In the genomic region with DNA sequence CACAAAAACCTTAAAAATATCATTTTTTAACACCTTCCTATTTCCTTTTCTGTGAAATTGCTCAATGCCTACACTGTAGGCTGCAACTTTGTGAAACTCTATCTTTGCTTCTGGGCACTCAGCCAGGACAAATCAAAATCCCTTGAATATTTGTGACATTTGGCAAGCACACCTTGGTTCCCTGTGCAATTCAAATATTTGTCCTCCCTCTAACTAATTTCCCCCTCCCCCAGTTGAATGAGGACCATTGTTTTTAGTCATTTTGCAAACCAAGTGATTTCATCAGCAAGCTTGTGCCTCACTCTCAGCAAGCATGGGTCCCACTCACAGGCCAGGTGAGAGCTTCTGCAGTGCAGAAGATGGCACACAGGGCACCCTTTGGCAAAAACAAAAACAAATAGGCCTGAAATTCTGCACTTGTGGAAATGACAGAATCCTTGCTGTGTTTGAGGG, we compare ENCODE assay signal across 1 cellular context.
TF ChIP-seq lines count a peak whose summit lies in the region.

No MANE protein-coding gene starts in this region.

TF ChIP-seq in HepG2, 621 proteins besides CTCF, POLR2A, EP300 and RAD21 (continued from another document and continues in another):
- TF ChIP-seq, protein P1, sequence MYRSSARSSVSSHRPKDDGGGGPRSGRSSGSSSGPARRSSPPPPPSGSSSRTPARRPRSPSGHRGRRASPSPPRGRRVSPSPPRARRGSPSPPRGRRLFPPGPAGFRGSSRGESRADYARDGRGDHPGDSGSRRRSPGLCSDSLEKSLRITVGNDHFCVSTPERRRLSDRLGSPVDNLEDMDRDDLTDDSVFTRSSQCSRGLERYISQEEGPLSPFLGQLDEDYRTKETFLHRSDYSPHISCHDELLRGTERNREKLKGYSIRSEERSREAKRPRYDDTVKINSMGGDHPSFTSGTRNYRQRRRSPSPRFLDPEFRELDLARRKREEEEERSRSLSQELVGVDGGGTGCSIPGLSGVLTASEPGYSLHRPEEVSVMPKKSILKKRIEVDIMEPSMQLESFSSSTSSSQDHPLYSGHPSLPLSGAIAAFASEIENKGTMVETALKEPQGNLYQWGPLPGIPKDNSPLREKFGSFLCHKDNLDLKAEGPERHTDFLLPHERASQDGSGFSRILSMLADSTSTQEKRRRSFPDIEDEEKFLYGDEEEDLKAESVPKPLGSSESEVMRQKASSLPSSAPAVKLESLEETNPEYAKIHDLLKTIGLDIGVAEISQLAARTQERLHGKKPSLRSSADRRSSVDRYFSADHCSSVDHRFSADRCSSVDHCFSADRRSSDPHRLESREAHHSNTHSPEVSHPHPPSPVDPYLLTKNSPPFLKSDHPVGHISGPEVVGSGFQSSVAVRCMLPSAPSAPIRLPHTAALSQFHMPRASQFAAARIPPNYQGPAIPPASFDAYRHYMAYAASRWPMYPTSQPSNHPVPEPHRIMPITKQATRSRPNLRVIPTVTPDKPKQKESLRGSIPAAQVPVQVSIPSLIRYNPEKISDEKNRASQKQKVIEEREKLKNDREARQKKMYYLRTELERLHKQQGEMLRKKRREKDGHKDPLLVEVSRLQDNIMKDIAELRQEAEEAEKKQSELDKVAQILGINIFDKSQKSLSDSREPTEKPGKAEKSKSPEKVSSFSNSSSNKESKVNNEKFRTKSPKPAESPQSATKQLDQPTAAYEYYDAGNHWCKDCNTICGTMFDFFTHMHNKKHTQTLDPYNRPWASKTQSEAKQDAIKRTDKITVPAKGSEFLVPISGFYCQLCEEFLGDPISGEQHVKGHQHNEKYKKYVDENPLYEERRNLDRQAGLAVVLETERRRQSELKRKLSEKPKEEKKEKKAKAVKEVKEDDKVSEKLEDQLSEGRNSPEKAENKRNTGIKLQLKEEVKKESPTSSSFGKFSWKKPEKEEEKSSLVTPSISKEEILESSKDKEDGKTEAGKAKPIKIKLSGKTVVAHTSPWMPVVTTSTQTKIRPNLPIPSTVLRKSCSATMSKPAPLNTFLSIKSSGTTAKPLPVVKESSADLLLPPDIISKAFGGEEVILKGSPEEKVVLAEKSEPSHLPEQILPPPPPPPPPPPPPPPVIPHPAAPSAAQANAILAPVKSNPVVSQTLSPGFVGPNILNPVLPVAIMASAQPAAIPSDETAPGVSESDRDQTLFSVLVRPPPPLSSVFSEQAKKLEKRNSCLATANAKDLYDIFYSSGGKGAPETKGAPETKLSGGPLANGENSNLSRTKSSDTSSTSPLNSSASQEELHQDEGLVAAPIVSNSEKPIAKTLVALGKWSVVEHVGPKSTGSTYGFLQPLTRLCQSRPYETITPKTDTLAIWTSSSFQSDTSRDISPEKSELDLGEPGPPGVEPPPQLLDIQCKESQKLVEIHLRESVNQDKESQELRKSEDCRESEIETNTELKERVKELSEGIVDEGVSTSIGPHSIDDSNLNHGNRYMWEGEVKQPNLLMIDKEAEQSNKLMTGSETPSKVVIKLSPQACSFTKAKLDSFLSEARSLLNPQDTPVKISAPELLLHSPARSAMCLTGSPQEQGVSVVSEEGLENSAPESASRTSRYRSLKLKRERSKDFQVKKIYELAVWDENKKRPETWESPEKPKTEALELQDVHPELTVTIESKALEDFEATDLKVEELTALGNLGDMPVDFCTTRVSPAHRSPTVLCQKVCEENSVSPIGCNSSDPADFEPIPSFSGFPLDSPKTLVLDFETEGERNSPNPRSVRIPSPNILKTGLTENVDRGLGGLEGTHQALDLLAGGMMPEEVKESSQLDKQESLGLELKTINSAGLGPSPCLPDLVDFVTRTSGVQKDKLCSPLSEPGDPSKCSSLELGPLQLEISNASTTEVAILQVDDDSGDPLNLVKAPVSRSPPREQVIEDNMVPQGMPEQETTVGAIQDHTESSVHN (CRISPR knock-in tag; IDR thresholded peaks at IDR 0.05): no peak
- TF ChIP-seq, protein P2, sequence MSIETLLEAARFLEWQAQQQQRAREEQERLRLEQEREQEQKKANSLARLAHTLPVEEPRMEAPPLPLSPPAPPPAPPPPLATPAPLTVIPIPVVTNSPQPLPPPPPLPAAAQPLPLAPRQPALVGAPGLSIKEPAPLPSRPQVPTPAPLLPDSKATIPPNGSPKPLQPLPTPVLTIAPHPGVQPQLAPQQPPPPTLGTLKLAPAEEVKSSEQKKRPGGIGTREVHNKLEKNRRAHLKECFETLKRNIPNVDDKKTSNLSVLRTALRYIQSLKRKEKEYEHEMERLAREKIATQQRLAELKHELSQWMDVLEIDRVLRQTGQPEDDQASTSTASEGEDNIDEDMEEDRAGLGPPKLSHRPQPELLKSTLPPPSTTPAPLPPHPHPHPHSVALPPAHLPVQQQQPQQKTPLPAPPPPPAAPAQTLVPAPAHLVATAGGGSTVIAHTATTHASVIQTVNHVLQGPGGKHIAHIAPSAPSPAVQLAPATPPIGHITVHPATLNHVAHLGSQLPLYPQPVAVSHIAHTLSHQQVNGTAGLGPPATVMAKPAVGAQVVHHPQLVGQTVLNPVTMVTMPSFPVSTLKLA (IDR thresholded peaks at IDR 0.05): peak; percentile 21; the same call in 1 of the 2 replicates
- no peak for TF ChIP-seq SP140L (CRISPR knock-in tag; IDR thresholded peaks at IDR 0.05; ENCODE audit: borderline replicate concordance)
- peak; percentile 59; the same call in 1 of the 2 replicates for TF ChIP-seq FOXC1 (CRISPR knock-in tag; IDR thresholded peaks at IDR 0.05; ENCODE audit: borderline replicate concordance)
- TF ChIP-seq, protein P3, sequence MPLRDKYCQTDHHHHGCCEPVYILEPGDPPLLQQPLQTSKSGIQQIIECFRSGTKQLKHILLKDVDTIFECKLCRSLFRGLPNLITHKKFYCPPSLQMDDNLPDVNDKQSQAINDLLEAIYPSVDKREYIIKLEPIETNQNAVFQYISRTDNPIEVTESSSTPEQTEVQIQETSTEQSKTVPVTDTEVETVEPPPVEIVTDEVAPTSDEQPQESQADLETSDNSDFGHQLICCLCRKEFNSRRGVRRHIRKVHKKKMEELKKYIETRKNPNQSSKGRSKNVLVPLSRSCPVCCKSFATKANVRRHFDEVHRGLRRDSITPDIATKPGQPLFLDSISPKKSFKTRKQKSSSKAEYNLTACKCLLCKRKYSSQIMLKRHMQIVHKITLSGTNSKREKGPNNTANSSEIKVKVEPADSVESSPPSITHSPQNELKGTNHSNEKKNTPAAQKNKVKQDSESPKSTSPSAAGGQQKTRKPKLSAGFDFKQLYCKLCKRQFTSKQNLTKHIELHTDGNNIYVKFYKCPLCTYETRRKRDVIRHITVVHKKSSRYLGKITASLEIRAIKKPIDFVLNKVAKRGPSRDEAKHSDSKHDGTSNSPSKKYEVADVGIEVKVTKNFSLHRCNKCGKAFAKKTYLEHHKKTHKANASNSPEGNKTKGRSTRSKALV (CRISPR knock-in tag; IDR thresholded peaks at IDR 0.05): peak; percentile 84; the same call in 1 of the 2 replicates
- TF ChIP-seq CEBPB (IDR thresholded peaks at IDR 0.05; ENCODE audit: borderline replicate concordance, low read depth, low read length): peak; percentile 97
- TF ChIP-seq ZNF747 (CRISPR knock-in tag; IDR thresholded peaks at IDR 0.05; ENCODE audit: borderline replicate concordance): peak; percentile 75; the same call in 1 of the 2 replicates
- TF ChIP-seq, protein P4, sequence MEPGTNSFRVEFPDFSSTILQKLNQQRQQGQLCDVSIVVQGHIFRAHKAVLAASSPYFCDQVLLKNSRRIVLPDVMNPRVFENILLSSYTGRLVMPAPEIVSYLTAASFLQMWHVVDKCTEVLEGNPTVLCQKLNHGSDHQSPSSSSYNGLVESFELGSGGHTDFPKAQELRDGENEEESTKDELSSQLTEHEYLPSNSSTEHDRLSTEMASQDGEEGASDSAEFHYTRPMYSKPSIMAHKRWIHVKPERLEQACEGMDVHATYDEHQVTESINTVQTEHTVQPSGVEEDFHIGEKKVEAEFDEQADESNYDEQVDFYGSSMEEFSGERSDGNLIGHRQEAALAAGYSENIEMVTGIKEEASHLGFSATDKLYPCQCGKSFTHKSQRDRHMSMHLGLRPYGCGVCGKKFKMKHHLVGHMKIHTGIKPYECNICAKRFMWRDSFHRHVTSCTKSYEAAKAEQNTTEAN (CRISPR knock-in tag; conservative IDR thresholded peaks at IDR 0.05): peak; percentile 93
- TF ChIP-seq, protein P5, sequence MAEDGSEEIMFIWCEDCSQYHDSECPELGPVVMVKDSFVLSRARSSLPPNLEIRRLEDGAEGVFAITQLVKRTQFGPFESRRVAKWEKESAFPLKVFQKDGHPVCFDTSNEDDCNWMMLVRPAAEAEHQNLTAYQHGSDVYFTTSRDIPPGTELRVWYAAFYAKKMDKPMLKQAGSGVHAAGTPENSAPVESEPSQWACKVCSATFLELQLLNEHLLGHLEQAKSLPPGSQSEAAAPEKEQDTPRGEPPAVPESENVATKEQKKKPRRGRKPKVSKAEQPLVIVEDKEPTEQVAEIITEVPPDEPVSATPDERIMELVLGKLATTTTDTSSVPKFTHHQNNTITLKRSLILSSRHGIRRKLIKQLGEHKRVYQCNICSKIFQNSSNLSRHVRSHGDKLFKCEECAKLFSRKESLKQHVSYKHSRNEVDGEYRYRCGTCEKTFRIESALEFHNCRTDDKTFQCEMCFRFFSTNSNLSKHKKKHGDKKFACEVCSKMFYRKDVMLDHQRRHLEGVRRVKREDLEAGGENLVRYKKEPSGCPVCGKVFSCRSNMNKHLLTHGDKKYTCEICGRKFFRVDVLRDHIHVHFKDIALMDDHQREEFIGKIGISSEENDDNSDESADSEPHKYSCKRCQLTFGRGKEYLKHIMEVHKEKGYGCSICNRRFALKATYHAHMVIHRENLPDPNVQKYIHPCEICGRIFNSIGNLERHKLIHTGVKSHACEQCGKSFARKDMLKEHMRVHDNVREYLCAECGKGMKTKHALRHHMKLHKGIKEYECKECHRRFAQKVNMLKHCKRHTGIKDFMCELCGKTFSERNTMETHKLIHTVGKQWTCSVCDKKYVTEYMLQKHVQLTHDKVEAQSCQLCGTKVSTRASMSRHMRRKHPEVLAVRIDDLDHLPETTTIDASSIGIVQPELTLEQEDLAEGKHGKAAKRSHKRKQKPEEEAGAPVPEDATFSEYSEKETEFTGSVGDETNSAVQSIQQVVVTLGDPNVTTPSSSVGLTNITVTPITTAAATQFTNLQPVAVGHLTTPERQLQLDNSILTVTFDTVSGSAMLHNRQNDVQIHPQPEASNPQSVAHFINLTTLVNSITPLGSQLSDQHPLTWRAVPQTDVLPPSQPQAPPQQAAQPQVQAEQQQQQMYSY (CRISPR knock-in tag; IDR thresholded peaks at IDR 0.05): peak; percentile 46; the same call in 1 of the 2 replicates
- TF ChIP-seq ZNF34 (CRISPR knock-in tag; IDR thresholded peaks at IDR 0.05; ENCODE audit: borderline replicate concordance): no peak
- no peak; the same call in 1 of the 2 replicates for TF ChIP-seq HNF4G (IDR thresholded peaks at IDR 0.05; ENCODE audit: borderline replicate concordance, low read depth, low read length)
- TF ChIP-seq HNF4G (CRISPR knock-in tag; IDR thresholded peaks at IDR 0.05; ENCODE audit: borderline replicate concordance, low read depth): peak; percentile 58; the same call in 1 of the 2 replicates
- TF ChIP-seq ZNF367 (CRISPR knock-in tag; IDR thresholded peaks at IDR 0.05; ENCODE audit: borderline replicate concordance): no peak
- TF ChIP-seq IRF2 (CRISPR knock-in tag; IDR thresholded peaks at IDR 0.05): peak; percentile 43; the same call in 1 of the 2 replicates
- no peak for TF ChIP-seq ZNF552 (CRISPR knock-in tag; IDR thresholded peaks at IDR 0.05; ENCODE audit: borderline replicate concordance)
- TF ChIP-seq SMC3 (IDR thresholded peaks at IDR 0.05; ENCODE audit: low read length): peak; percentile 41; the same call in 1 of the 2 replicates
- peak; percentile 87; the same call in 1 of the 2 replicates for TF ChIP-seq SMAD3 (CRISPR knock-in tag; IDR thresholded peaks at IDR 0.05)
- TF ChIP-seq, protein P6, sequence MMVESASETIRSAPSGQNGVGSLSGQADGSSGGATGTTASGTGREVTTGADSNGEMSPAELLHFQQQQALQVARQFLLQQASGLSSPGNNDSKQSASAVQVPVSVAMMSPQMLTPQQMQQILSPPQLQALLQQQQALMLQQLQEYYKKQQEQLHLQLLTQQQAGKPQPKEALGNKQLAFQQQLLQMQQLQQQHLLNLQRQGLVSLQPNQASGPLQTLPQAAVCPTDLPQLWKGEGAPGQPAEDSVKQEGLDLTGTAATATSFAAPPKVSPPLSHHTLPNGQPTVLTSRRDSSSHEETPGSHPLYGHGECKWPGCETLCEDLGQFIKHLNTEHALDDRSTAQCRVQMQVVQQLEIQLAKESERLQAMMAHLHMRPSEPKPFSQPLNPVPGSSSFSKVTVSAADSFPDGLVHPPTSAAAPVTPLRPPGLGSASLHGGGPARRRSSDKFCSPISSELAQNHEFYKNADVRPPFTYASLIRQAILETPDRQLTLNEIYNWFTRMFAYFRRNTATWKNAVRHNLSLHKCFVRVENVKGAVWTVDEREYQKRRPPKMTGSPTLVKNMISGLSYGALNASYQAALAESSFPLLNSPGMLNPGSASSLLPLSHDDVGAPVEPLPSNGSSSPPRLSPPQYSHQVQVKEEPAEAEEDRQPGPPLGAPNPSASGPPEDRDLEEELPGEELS (CRISPR knock-in tag; IDR thresholded peaks at IDR 0.05): peak; percentile 92
- peak; percentile 60 for TF ChIP-seq CBFB (CRISPR knock-in tag; IDR thresholded peaks at IDR 0.05)
- TF ChIP-seq, protein P7, sequence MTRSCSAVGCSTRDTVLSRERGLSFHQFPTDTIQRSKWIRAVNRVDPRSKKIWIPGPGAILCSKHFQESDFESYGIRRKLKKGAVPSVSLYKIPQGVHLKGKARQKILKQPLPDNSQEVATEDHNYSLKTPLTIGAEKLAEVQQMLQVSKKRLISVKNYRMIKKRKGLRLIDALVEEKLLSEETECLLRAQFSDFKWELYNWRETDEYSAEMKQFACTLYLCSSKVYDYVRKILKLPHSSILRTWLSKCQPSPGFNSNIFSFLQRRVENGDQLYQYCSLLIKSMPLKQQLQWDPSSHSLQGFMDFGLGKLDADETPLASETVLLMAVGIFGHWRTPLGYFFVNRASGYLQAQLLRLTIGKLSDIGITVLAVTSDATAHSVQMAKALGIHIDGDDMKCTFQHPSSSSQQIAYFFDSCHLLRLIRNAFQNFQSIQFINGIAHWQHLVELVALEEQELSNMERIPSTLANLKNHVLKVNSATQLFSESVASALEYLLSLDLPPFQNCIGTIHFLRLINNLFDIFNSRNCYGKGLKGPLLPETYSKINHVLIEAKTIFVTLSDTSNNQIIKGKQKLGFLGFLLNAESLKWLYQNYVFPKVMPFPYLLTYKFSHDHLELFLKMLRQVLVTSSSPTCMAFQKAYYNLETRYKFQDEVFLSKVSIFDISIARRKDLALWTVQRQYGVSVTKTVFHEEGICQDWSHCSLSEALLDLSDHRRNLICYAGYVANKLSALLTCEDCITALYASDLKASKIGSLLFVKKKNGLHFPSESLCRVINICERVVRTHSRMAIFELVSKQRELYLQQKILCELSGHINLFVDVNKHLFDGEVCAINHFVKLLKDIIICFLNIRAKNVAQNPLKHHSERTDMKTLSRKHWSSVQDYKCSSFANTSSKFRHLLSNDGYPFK (CRISPR knock-in tag; IDR thresholded peaks at IDR 0.05; ENCODE audit: borderline replicate concordance): no peak
- 0 out of 2 replicates have a peak, but pooled peaks have one; percentile 47 for TF ChIP-seq ZFAT (CRISPR knock-in tag; conservative IDR thresholded peaks at IDR 0.05)
